7 cellular contexts compared by ENCODE assay signal in genomic region chr6:43075791-43076092, GRCh38. TPM values are rescaled to one million over a fixed set of nuclear protein-coding genes. Genes with fewer than 3 reads are reported as not detected.
DNase-seq lines count a peak whose midpoint lies in the region; ATAC-seq, FAIRE-seq and TF ChIP-seq lines count a peak whose summit lies in the region.
"Had no signal": no experiment of that assay in that cellular context is flagged by ENCODE, and none has a peak within 500 bp of the region (broad histone marks: within the 10 kb centered on the region; RNA-seq: fewer than 3 reads in every experiment).

No MANE protein-coding gene starts in this region.

- POLR2A ChIA-PET in CD4-positive, alpha-beta T cell (lab: Charles Lee), result interaction anchor here (0.7 to 2.1 kb wide), 2 partner anchors 17 to 22 kb away, joined by 4 to 10 read pairs; partner anchors contain the start of genes CUL7, KLC4 and MRPL2

- peaks cover 9% of the 10 kb centered on the region for H3K27me3 Mint-ChIP-seq in CD4-positive, alpha-beta T cell
- H3K27me3 Mint-ChIP-seq in T-helper 17 cell (peaks cover 26% of the 10 kb centered on the region), memory B cell (peaks cover 10% of the 10 kb centered on the region)

- peaks cover 31% of the 10 kb centered on the region for H3K36me3 Mint-ChIP-seq in CD4-positive, alpha-beta T cell (ENCODE audit: low read depth)
- H3K36me3 Mint-ChIP-seq in T-helper 17 cell (ENCODE audit: low read depth), result peaks cover 14% of the 10 kb centered on the region
- H3K36me3 Mint-ChIP-seq in memory B cell, result peaks cover 24% of the 10 kb centered on the region

- in situ Hi-C loops in ACHN (cut with HindIII; ENCODE audit: low pct_ligation_motif_present, low pct_unique_long_range_greater_than_20kb, low sequenced_read_pairs), result no loop called here

- ATAC-seq in CD4-positive, alpha-beta T cell (ENCODE audit: poor library complexity), result no peak
- ATAC-seq in T-helper 17 cell (no peak), memory B cell (ENCODE audit: low read depth) (no peak)

- DNase-seq in CD4-positive, alpha-beta T cell, result no peak
- DNase-seq in T-helper 17 cell, result no peak
- DNase-seq in memory B cell (ENCODE audit: low spot score in 2 of 2), result no peak
- DNase-seq in GM12892 (ENCODE audit: insufficient read length), result no peak
- DNase-seq in HK-2 (ENCODE audit: unreplicated experiment), result no peak
- DNase-seq in ACHN, result no peak
- DNase-seq: activated gamma-delta T cell treated with Interleukin-2 at 50 U/mL for 16 hours had no signal

- no peak overlapping the region for H3K27ac ChIP-seq in CD4-positive, alpha-beta T cell (ENCODE audit: low read depth, low read length)

- intact Hi-C loops in CD4-positive, alpha-beta T cell (cut with DNase I, micrococcal nuclease), result no loop called here

- TF ChIP-seq POLR2A in GM12892 (IDR thresholded peaks at IDR 0.05; ENCODE audit: low read depth, low read length), result no peak

- no peak for FAIRE-seq in GM12892 (lab: Jason Lieb, UNC)

- TF ChIP-seq CTCF in CD4-positive, alpha-beta T cell (IDR thresholded peaks at IDR 0.05), result no peak

- H3K4me1 Mint-ChIP-seq in CD4-positive, alpha-beta T cell (ENCODE audit: low read depth), result peaks cover 8% of the 10 kb centered on the region
- H3K4me1 Mint-ChIP-seq in T-helper 17 cell (peaks cover 3% of the 10 kb centered on the region), memory B cell (no peaks in the 10 kb centered on the region)

- H3K9me3 Mint-ChIP-seq in CD4-positive, alpha-beta T cell, result no peaks in the 10 kb centered on the region
- no peaks in the 10 kb centered on the region for H3K9me3 Mint-ChIP-seq in memory B cell

- CTCF ChIA-PET in CD4-positive, alpha-beta T cell (lab: Charles Lee), result no interaction called here

- no peak overlapping the region for H3K27ac Mint-ChIP-seq in CD4-positive, alpha-beta T cell
- no peak overlapping the region for H3K27ac Mint-ChIP-seq in T-helper 17 cell
- no peak overlapping the region for H3K27ac Mint-ChIP-seq in memory B cell

- no peaks in the 10 kb centered on the region for H3K9me3 ChIP-seq in CD4-positive, alpha-beta T cell (ENCODE audit: control insufficient read depth, low read length)
- no peaks in the 10 kb centered on the region for H3K9me3 ChIP-seq in T-helper 17 cell (ENCODE audit: control insufficient read depth, low read length, poor library complexity, severe bottlenecking)

- peak overlapping the region; percentile 42 for H3K4me3 Mint-ChIP-seq in CD4-positive, alpha-beta T cell
- H3K4me3 Mint-ChIP-seq in T-helper 17 cell (peak overlapping the region; percentile 52), memory B cell (peak overlapping the region; percentile 38)

- peaks cover 23% of the 10 kb centered on the region for H3K27me3 ChIP-seq in CD4-positive, alpha-beta T cell (ENCODE audit: control insufficient read depth, insufficient read depth, low read length)

RNA-seq across cellular contexts. Expression of gene PTK7, which starts 0.4 kb away (rescaled TPM):
- total RNA-seq in CD4-positive, alpha-beta T cell, result 1 to 10 TPM; 1.2 to 1.6 TPM
- total RNA-seq in T-helper 17 cell, result 1 to 10 TPM in 1 of 2 donors, under 1 TPM in 1; 0.62 to 1.6 TPM
- 0.83 TPM for polyA plus RNA-seq in GM12892 (2012; ENCODE audit: missing spikeins)

RNA-seq across cellular contexts. Expression of gene KLC4, which starts 16.3 kb away (rescaled TPM):
- total RNA-seq in CD4-positive, alpha-beta T cell, result 10 to 100 TPM; 39.6 to 40.8 TPM
- 10 to 100 TPM; 25.7 to 41.9 TPM for total RNA-seq in T-helper 17 cell
- 13.5 TPM for polyA plus RNA-seq in GM12892 (2012; ENCODE audit: missing spikeins)

RNA-seq across cellular contexts. Expression of gene MRPL2, which starts 16.5 kb away (rescaled TPM):
- 10 to 100 TPM; 42.8 to 48.0 TPM for total RNA-seq in CD4-positive, alpha-beta T cell
- 10 to 100 TPM; 32.3 to 37.5 TPM for total RNA-seq in T-helper 17 cell
- polyA plus RNA-seq in GM12892 (2012; ENCODE audit: missing spikeins), result 32.5 TPM

RNA-seq across cellular contexts. Expression of gene CUL7, which starts 22.1 kb away (rescaled TPM):
- 1 to 10 TPM; 5.9 to 6.9 TPM for total RNA-seq in CD4-positive, alpha-beta T cell
- 10 to 100 TPM in 1 of 2 donors, 1 to 10 TPM in 1; 8.2 to 11.2 TPM for total RNA-seq in T-helper 17 cell
- polyA plus RNA-seq in GM12892 (2012; ENCODE audit: missing spikeins), result 11.7 TPM

RNA-seq across cellular contexts. Expression of gene RRP36, which starts 54.3 kb away (rescaled TPM):
- total RNA-seq in CD4-positive, alpha-beta T cell, result 10 to 100 TPM; 17.2 to 17.7 TPM
- total RNA-seq in T-helper 17 cell, result 10 to 100 TPM; 25.2 to 29.0 TPM
- polyA plus RNA-seq in GM12892 (2012; ENCODE audit: missing spikeins), result 42.5 TPM
